8 cellular contexts compared by ENCODE assay signal in genomic region chr7:103296901-103297836, GRCh38. TPM values are rescaled to one million over a fixed set of nuclear protein-coding genes. Genes with fewer than 3 reads are reported as not detected.
A peak's percentile ranks its signal among the peaks of the same experiment; 100 is the strongest.
DNase-seq lines count a peak whose midpoint lies in the region; ATAC-seq and TF ChIP-seq lines count a peak whose summit lies in the region.

Gene PMPCB (plus strand): TSS chr7:103297435. CDS start chr7:103297460, 25 bp downstream.

- H3K27me3 ChIP-seq in CD4-positive, alpha-beta memory T cell (ENCODE audit: insufficient read depth, low read length), result no peaks in the 10 kb centered on the region
- no peaks in the 10 kb centered on the region for H3K27me3 ChIP-seq in dorsolateral prefrontal cortex
- H3K27me3 ChIP-seq in right lobe of liver, result no peaks in the 10 kb centered on the region

- intact Hi-C loops in CD4-positive, alpha-beta memory T cell (cut with micrococcal nuclease), result loop anchor here (1.0 to 5.0 kb wide), 8 partner anchors 17 to 1621 kb away; partner anchors contain the start of genes FAM185A, FBXL13, NAPEPLD and PSMC2
- intact Hi-C loops in activated CD4-positive, alpha-beta memory T cell treated with anti-CD3 and anti-CD28 coated beads for 36 hours (cut with micrococcal nuclease), result loop anchor here (1.0 kb wide), 3 partner anchors 17 to 110 kb away; partner anchors contain the start of gene PSMC2
- intact Hi-C loops in dorsolateral prefrontal cortex (cut with DNase I) (loop anchor here (2.0 to 10.0 kb wide), 8 partner anchors 50 to 228 kb away; partner anchors contain the start of genes PSMC2 (in 2 of the 2), ARMC10 (in 1 of the 2) and FBXL13 (in 1 of the 2)), right lobe of liver (cut with DNase I) (loop anchor here in 1 of 2 donors (5.0 kb wide), 1 partner anchor 110 kb away; no protein-coding TSS in a partner anchor)

- TF ChIP-seq CTCF in dorsolateral prefrontal cortex (IDR thresholded peaks at IDR 0.05 in 54 of 56, conservative IDR thresholded peaks at IDR 0.05 in 2 of 56; ENCODE audit: low read depth in 1 of 56, partially characterized antibody in 56 of 56) (peak; percentile 93 to 100 (median 99)), right lobe of liver (IDR thresholded peaks at IDR 0.05) (peak; percentile 95 to 98 (median 96))

- peaks cover 0 to 2% (median 0%) of the 10 kb centered on the region in 8 donors for H3K9me3 Mint-ChIP-seq in CD4-positive, alpha-beta memory T cell
- H3K9me3 Mint-ChIP-seq in activated CD4-positive, alpha-beta memory T cell treated with anti-CD3 and anti-CD28 coated beads for 36 hours, result no peaks in the 10 kb centered on the region

- ATAC-seq in GM19438 (IDR thresholded peaks at IDR 0.05; ENCODE audit: low read depth, unreplicated experiment), result peak; percentile 97
- peak; percentile 72 for ATAC-seq in HG03575 (IDR thresholded peaks at IDR 0.05; ENCODE audit: extremely low read depth, insufficient number of reproducible peaks, low FRiP score, unreplicated experiment)
- peak; percentile 98 to 99 (median 99) for ATAC-seq in right lobe of liver

- CTCF ChIA-PET in CD4-positive, alpha-beta memory T cell (lab: Charles Lee; ENCODE audit: partially characterized antibody), result interaction anchor here (0.9 to 2.3 kb wide), 8 partner anchors 10 to 1621 kb away, joined by 3 to 12 read pairs (median 6); partner anchors contain the start of gene PSMC2
- CTCF ChIA-PET in activated CD4-positive, alpha-beta memory T cell treated with anti-CD3 and anti-CD28 coated beads for 36 hours (lab: Charles Lee), result interaction anchor here (1.8 to 3.5 kb wide), 3 partner anchors 15 to 112 kb away, joined by 5 to 24 read pairs (median 12); no protein-coding TSS in a partner anchor

- POLR2A ChIA-PET in CD4-positive, alpha-beta memory T cell (lab: Charles Lee; ENCODE audit: partially characterized antibody), result interaction anchor here (0.8 to 2.6 kb wide), 9 partner anchors 9 to 222 kb away, joined by 3 to 19 read pairs (median 4); partner anchors contain the start of genes ARMC10, DNAJC2, FBXL13 and PSMC2
- POLR2A ChIA-PET in activated CD4-positive, alpha-beta memory T cell treated with anti-CD3 and anti-CD28 coated beads for 36 hours (lab: Charles Lee), result no interaction called here

- no peaks in the 10 kb centered on the region for H3K9me3 ChIP-seq in CD4-positive, alpha-beta memory T cell (ENCODE audit: control insufficient read depth in 1 of 2, low read length in 2 of 2)
- H3K9me3 ChIP-seq in right lobe of liver, result no peaks in the 10 kb centered on the region

- peak within 1 kb of the TSS; percentile 83 to 94 (median 92) for H3K4me3 Mint-ChIP-seq in CD4-positive, alpha-beta memory T cell
- peak within 1 kb of the TSS; percentile 80 for H3K4me3 Mint-ChIP-seq in activated CD4-positive, alpha-beta memory T cell treated with anti-CD3 and anti-CD28 coated beads for 36 hours

- peak; percentile 93 to 96 (median 94) for DNase-seq in CD4-positive, alpha-beta memory T cell
- peak; percentile 94 for DNase-seq in NCI-H82 (lab: John Stamatoyannopoulos, UW)
- peak; percentile 98 for DNase-seq in activated CD4-positive, alpha-beta memory T cell treated with anti-CD3 and anti-CD28 coated beads for 36 hours
- DNase-seq in dorsolateral prefrontal cortex, result peak; percentile 95 to 100 (median 98)
- peak; percentile 94 to 96 (median 96) for DNase-seq in right lobe of liver
- peak; percentile 92 to 94 for DNase-seq in stimulated activated CD4-positive, alpha-beta T cell treated with anti-CD3 and anti-CD28 coated beads, Interleukin-4, amount 100 ng/mL, for 4 hours

- peaks cover 19% of the 10 kb centered on the region for H3K36me3 ChIP-seq in CD4-positive, alpha-beta memory T cell (ENCODE audit: insufficient read depth, low read length)
- H3K36me3 ChIP-seq in right lobe of liver, result peaks cover 0 to 29% (median 14%) of the 10 kb centered on the region in 4 donors

- peaks cover 20 to 46% (median 30%) of the 10 kb centered on the region in 4 donors for H3K4me1 Mint-ChIP-seq in CD4-positive, alpha-beta memory T cell
- H3K4me1 Mint-ChIP-seq in activated CD4-positive, alpha-beta memory T cell treated with anti-CD3 and anti-CD28 coated beads for 36 hours (ENCODE audit: low read depth), result peaks cover 35% of the 10 kb centered on the region

- H3K4me3 ChIP-seq in CD4-positive, alpha-beta memory T cell (ENCODE audit: low read length in 2 of 2), result peak within 1 kb of the TSS; percentile 70 to 76
- peak within 1 kb of the TSS; percentile 71 to 100 (median 93) for H3K4me3 ChIP-seq in dorsolateral prefrontal cortex
- H3K4me3 ChIP-seq in right lobe of liver, result peak within 1 kb of the TSS; percentile 65 to 95 (median 82)

- peak within 1 kb of the TSS; percentile 88 for H3K27ac ChIP-seq in CD4-positive, alpha-beta memory T cell (ENCODE audit: low read depth, low read length)
- H3K27ac ChIP-seq in dorsolateral prefrontal cortex (peak within 1 kb of the TSS in 56 of 59 donors; percentile 46 to 93 (median 84)), right lobe of liver (peak within 1 kb of the TSS; percentile 77 to 89 (median 84))

- under 1% methylated on average over 22 of the region's 52 CpGs for WGBS in right lobe of liver (ENCODE audit: insufficient coverage, low coverage, low lambda C conversion rate, missing lambda C conversion rate)

- peak; percentile 77 for TF ChIP-seq POLR2A in right lobe of liver (IDR thresholded peaks at IDR 0.05)

- peaks cover 0 to under 1% of the 10 kb centered on the region in 2 donors for H3K27me3 Mint-ChIP-seq in CD4-positive, alpha-beta memory T cell
- no peaks in the 10 kb centered on the region for H3K27me3 Mint-ChIP-seq in activated CD4-positive, alpha-beta memory T cell treated with anti-CD3 and anti-CD28 coated beads for 36 hours

- H3K4me1 ChIP-seq in CD4-positive, alpha-beta memory T cell (ENCODE audit: insufficient read depth, low read length), result peaks cover 29% of the 10 kb centered on the region
- H3K4me1 ChIP-seq in right lobe of liver, result peaks cover 0 to 19% (median 6%) of the 10 kb centered on the region in 4 donors

- H3K36me3 Mint-ChIP-seq in CD4-positive, alpha-beta memory T cell, result peaks cover 22 to 34% of the 10 kb centered on the region in 2 donors
- H3K36me3 Mint-ChIP-seq in activated CD4-positive, alpha-beta memory T cell treated with anti-CD3 and anti-CD28 coated beads for 36 hours, result peaks cover 16% of the 10 kb centered on the region

- peak within 1 kb of the TSS; percentile 90 to 96 (median 93) for H3K27ac Mint-ChIP-seq in CD4-positive, alpha-beta memory T cell
- peak within 1 kb of the TSS; percentile 75 for H3K27ac Mint-ChIP-seq in activated CD4-positive, alpha-beta memory T cell treated with anti-CD3 and anti-CD28 coated beads for 36 hours

RNA-seq across cellular contexts. Expression of gene PMPCB, which starts in this region (rescaled TPM):
- total RNA-seq in CD4-positive, alpha-beta memory T cell, result 10 to 100 TPM; 72.7 to 76.2 TPM
- polyA plus RNA-seq in CD4-positive, alpha-beta memory T cell, result 10 to 100 TPM; 71.2 to 86.1 TPM
- 10 to 100 TPM; 81.9 to 85.0 TPM for total RNA-seq in activated CD4-positive, alpha-beta memory T cell treated with anti-CD3 and anti-CD28 coated beads for 36 hours
- 10 to 100 TPM; 42.8 to 87.8 (median 68.7) TPM for total RNA-seq in dorsolateral prefrontal cortex
- total RNA-seq in right lobe of liver, result 10 to 100 TPM; 39.7 to 45.0 (median 44.0) TPM

Comparison
In these comparisons a context has a peak if more than half of its experiments do, and no peak if none do; other contexts are left out.
1. Peak in every context shown above with its lines: DNase-seq, ATAC-seq, H3K4me3 ChIP-seq and H3K27ac ChIP-seq.